ENCODE assay signal across 27 cellular contexts in genomic region chr5:7668161-7668560, GRCh38.
"Had no signal": no experiment of that assay in that cellular context is flagged by ENCODE, and none has a peak within 500 bp of the region (broad histone marks: within the 10 kb centered on the region; RNA-seq: fewer than 3 reads in every experiment).

No MANE protein-coding gene starts in this region.

- H3K27me3 ChIP-seq: ascending aorta had no signal

- ATAC-seq: activated CD8-positive, alpha-beta memory T cell treated with anti-CD3 and anti-CD28 coated beads, Interleukin-2, amount 10 ng/mL, durations not matched to agents 7 days and 5 days; activated naive CD8-positive, alpha-beta T cell treated with anti-CD3 and anti-CD28 coated beads, Interleukin-2, amount 50 U/mL, for 24 hours; K562; PC-3; T-helper 17 cell had no signal

- H3K9me3 ChIP-seq: ascending aorta had no signal

- H3K4me1 ChIP-seq: ascending aorta had no signal

- DNase-seq: activated B cell treated with CpG ODN at 0.5 μM for 24 hours; activated CD4-positive, alpha-beta T cell treated with anti-CD3 and anti-CD28 coated beads for 1 hour; activated CD4-positive, alpha-beta T cell treated with anti-CD3 and anti-CD28 coated beads, Interleukin-2, amount 10 ng/mL, durations not matched to agents 24 days and 14 days; activated CD4-positive, alpha-beta T cell treated with anti-CD3 and anti-CD28 coated beads, Interleukin-2, amount 50 U/mL, for 48 hours; activated CD8-positive, alpha-beta memory T cell treated with anti-CD3 and anti-CD28 coated beads, Interleukin-2, amount 10 ng/mL, durations not matched to agents 7 days and 5 days; activated effector memory CD4-positive, alpha-beta T cell treated with Interleukin-2 at 50 U/mL for 16 hours; activated naive CD4-positive, alpha-beta T cell; activated naive CD8-positive, alpha-beta T cell treated with anti-CD3 and anti-CD28 coated beads, Interleukin-2, amount 50 U/mL, for 24 hours; activated T-cell treated with anti-CD3 and anti-CD28 coated beads, Interleukin-2, amount 50 U/mL, for 24 hours; amniotic stem cell; cerebellar nuclear complex; Karpas-422; NCI-H1105 treated with DMSO at 0.1 percent for 48 hours; NCI-H1436 treated with DMSO at 0.1 percent for 48 hours; NCI-H1930; NCI-H2171; NCI-H2227 treated with DMSO at 0.1 percent for 48 hours; NCI-H446 treated with DMSO at 0.1 percent for 48 hours; NCI-H524 treated with DMSO at 0.1 percent for 48 hours; NCI-H774; NK-92 treated with Interleukin-12 subunit alpha and Interleukin-12 subunit beta, amount 100 ng/mL, for 24 hours; PC-3; SHP77 treated with DMSO at 0.1 percent for 48 hours; T-helper 17 cell; T-helper 9 cell had no signal

- H3K4me3 ChIP-seq: ascending aorta, K562 had no signal

- H3K36me3 ChIP-seq: ascending aorta had no signal

- H3K27ac ChIP-seq: ascending aorta had no signal
